Comparison of ENCODE assay signal across 8 cellular contexts in genomic region chr15:90994059-90994416, GRCh38. TPM values are rescaled to one million over a fixed set of nuclear protein-coding genes. Genes with fewer than 3 reads are reported as not detected.
DNase-seq lines count a peak whose midpoint lies in the region; ATAC-seq and TF ChIP-seq lines count a peak whose summit lies in the region.

No MANE protein-coding gene starts in this region.

- peaks cover 0 to 23% (median 3%) of the 10 kb centered on the region in 12 donors for H3K4me1 ChIP-seq in heart left ventricle

- peak overlapping the region; percentile 99 for H3K27ac Mint-ChIP-seq in activated CD8-positive, alpha-beta T cell treated with anti-CD3 and anti-CD28 coated beads for 36 hours

- H3K9me3 ChIP-seq in heart left ventricle, result no peaks in the 10 kb centered on the region

- H3K27ac ChIP-seq in heart left ventricle, result peak overlapping the region in 11 of 12 donors; percentile 62 to 91 (median 79)

- H3K4me3 ChIP-seq in AG10803 (ENCODE audit: low read length) (peak overlapping the region; percentile 95), heart left ventricle (peak overlapping the region; percentile 58 to 99 (median 86))

- H3K4me3 Mint-ChIP-seq in activated CD8-positive, alpha-beta T cell treated with anti-CD3 and anti-CD28 coated beads for 36 hours, result peak overlapping the region; percentile 100

- TF ChIP-seq CTCF in AG10803 (conservative IDR thresholded peaks at IDR 0.05; ENCODE audit: low read length) (no peak), heart left ventricle (IDR thresholded peaks at IDR 0.05) (no peak)
- TF ChIP-seq CTCF in activated CD8-positive, alpha-beta T cell treated with anti-CD3 and anti-CD28 coated beads for 36 hours (IDR thresholded peaks at IDR 0.05), result no peak

- H3K27me3 ChIP-seq in heart left ventricle, result no peaks in the 10 kb centered on the region

- H3K27me3 Mint-ChIP-seq in activated CD8-positive, alpha-beta T cell treated with anti-CD3 and anti-CD28 coated beads for 36 hours, result no peaks in the 10 kb centered on the region

- H3K36me3 ChIP-seq in heart left ventricle, result peaks cover 0 to 18% (median 13%) of the 10 kb centered on the region in 9 donors

- DNase-seq in AG10803 (ENCODE audit: low read depth) (no peak), heart left ventricle (peak in 3 of 5 donors; percentile 21 to 66 (median 25)), sciatic nerve (ENCODE audit: low spot score) (peak; percentile 60), dedifferentiated amniotic fluid mesenchymal stem cell (ENCODE audit: extremely low spot score) (no peak), NCI-H1436 (lab: John Stamatoyannopoulos, UW) (no peak)
- no peak for DNase-seq in activated CD8-positive, alpha-beta T cell treated with anti-CD3 and anti-CD28 coated beads for 36 hours

- ATAC-seq in GM19023 (IDR thresholded peaks at IDR 0.05; ENCODE audit: unreplicated experiment) (peak; percentile 16), HG03135 (IDR thresholded peaks at IDR 0.05; ENCODE audit: unreplicated experiment) (peak; percentile 18), heart left ventricle (peak in 1 of 4 donors; percentile 37), sciatic nerve (no peak)
- no peak for ATAC-seq in activated CD8-positive, alpha-beta T cell treated with anti-CD3 and anti-CD28 coated beads for 36 hours

- no peak for TF ChIP-seq POLR2A in heart left ventricle (IDR thresholded peaks at IDR 0.05)

- H3K36me3 Mint-ChIP-seq in activated CD8-positive, alpha-beta T cell treated with anti-CD3 and anti-CD28 coated beads for 36 hours (ENCODE audit: low read depth), result peaks cover 31% of the 10 kb centered on the region

- H3K4me1 Mint-ChIP-seq in activated CD8-positive, alpha-beta T cell treated with anti-CD3 and anti-CD28 coated beads for 36 hours (ENCODE audit: low read depth), result peaks cover 27% of the 10 kb centered on the region

- no peaks in the 10 kb centered on the region for H3K9me3 Mint-ChIP-seq in activated CD8-positive, alpha-beta T cell treated with anti-CD3 and anti-CD28 coated beads for 36 hours

- 0 to 3% (median 1%) methylated on average over 14 to 50 of the region's 50 CpGs for WGBS in heart left ventricle, 4 donors

- POLR2A ChIA-PET in activated CD8-positive, alpha-beta T cell treated with anti-CD3 and anti-CD28 coated beads for 36 hours (lab: Charles Lee), result interaction anchor here (0.6 to 1.2 kb wide), 4 partner anchors 8 to 58 kb away, joined by 3 to 5 read pairs (median 3); no protein-coding TSS in a partner anchor

- intact Hi-C loops in activated CD8-positive, alpha-beta T cell treated with anti-CD3 and anti-CD28 coated beads for 36 hours (cut with micrococcal nuclease), result no loop called here
- intact Hi-C loops in heart left ventricle (cut with DNase I) (loop anchor here in 3 of 10 donors (2.0 to 5.0 kb wide), 2 partner anchors 37 to 59 kb away; partner anchors contain the start of gene UNC45A (in 1 of the 3)), sciatic nerve (cut with DNase I) (no loop called here)

- CTCF ChIA-PET in activated CD8-positive, alpha-beta T cell treated with anti-CD3 and anti-CD28 coated beads for 36 hours (lab: Charles Lee), result interaction anchor here (1.0 to 1.8 kb wide), 4 partner anchors 11 to 62 kb away, joined by 4 to 7 read pairs (median 5); partner anchors contain the start of gene HDDC3

RNA-seq across cellular contexts. Expression of gene PRC1, which starts 0.3 kb away (rescaled TPM):
- 10 to 100 TPM; 83.1 to 96.9 TPM for total RNA-seq in activated CD8-positive, alpha-beta T cell treated with anti-CD3 and anti-CD28 coated beads for 36 hours
- total RNA-seq in heart left ventricle (10 to 100 TPM in 2 of 9 donors, 1 to 10 TPM in 7; 3.1 to 25.7 (median 4.7) TPM), sciatic nerve (5.7 TPM)
- 1 to 10 TPM; 1.9 to 4.7 TPM for polyA plus RNA-seq in heart left ventricle

RNA-seq across cellular contexts. Expression of gene VPS33B, which starts 28.4 kb away (rescaled TPM):
- 10 to 100 TPM; 22.2 to 22.9 TPM for total RNA-seq in activated CD8-positive, alpha-beta T cell treated with anti-CD3 and anti-CD28 coated beads for 36 hours
- total RNA-seq in heart left ventricle (1 to 10 TPM; 2.9 to 7.9 (median 5.7) TPM), sciatic nerve (13.0 TPM)
- 1 to 10 TPM; 3.8 to 8.2 TPM for polyA plus RNA-seq in heart left ventricle

RNA-seq across cellular contexts. Expression of gene RCCD1, which starts 39.4 kb away (rescaled TPM):
- 10 to 100 TPM; 30.0 to 30.9 TPM for total RNA-seq in activated CD8-positive, alpha-beta T cell treated with anti-CD3 and anti-CD28 coated beads for 36 hours
- total RNA-seq in heart left ventricle (10 to 100 TPM in 1 of 9 donors, 1 to 10 TPM in 8; 5.6 to 11.1 (median 7.3) TPM), sciatic nerve (12.4 TPM)
- polyA plus RNA-seq in heart left ventricle, result 1 to 10 TPM; 5.4 to 6.9 TPM

RNA-seq across cellular contexts. Expression of gene UNC45A, which starts 59.0 kb away (rescaled TPM):
- 10 to 100 TPM; 65.0 to 66.8 TPM for total RNA-seq in activated CD8-positive, alpha-beta T cell treated with anti-CD3 and anti-CD28 coated beads for 36 hours
- 10 to 100 TPM; 12.0 to 34.0 (median 21.9) TPM for total RNA-seq in heart left ventricle
- polyA plus RNA-seq in heart left ventricle, result 10 to 100 TPM; 20.0 to 24.9 TPM
- 56.8 TPM for total RNA-seq in sciatic nerve

Comparison
In these comparisons a context has a peak if more than half of its experiments do, and no peak if none do; other contexts are left out.
1. DNase-seq: peak in heart left ventricle (3 of 5) and sciatic nerve (single experiment); none in AG10803 (single experiment), activated CD8-positive, alpha-beta T cell treated with anti-CD3 and anti-CD28 coated beads for 36 hours (single experiment), dedifferentiated amniotic fluid mesenchymal stem cell (single experiment) and NCI-H1436 (single experiment).
2. ATAC-seq: peak in GM19023 (single experiment) and HG03135 (single experiment); none in activated CD8-positive, alpha-beta T cell treated with anti-CD3 and anti-CD28 coated beads for 36 hours (single experiment) and sciatic nerve (single experiment).